ENCODE assay signal across 20 cellular contexts in the genomic region with DNA sequence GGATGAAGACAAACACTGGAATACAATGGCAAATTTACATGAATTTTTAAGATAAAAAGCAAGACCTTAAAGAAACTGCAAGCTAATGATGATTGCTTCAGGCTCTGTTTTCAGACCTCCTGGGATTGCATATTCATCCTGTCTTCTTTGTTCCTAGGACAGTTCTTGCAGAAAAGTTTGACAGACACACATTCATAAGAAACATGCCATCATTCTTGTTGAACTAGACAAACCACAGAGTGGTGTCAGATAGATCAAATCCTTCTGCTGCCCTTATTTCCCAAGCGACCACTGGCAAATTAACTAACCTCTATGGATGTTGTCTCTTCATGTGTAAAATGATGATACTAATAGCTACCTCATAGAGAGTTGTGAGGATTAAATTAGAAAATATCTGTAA.
"Had no signal": no experiment of that assay in that cellular context is flagged by ENCODE, and none has a peak within 500 bp of the region (broad histone marks: within the 10 kb centered on the region; RNA-seq: fewer than 3 reads in every experiment).

No MANE protein-coding gene starts in this region.

- H3K4me3 ChIP-seq: colonic mucosa, esophagus muscularis mucosa, lower lobe of right lung, ovary, psoas muscle, sigmoid colon, skin epidermis, stomach, thyroid gland, vagina had no signal

- ATAC-seq: left ventricle myocardium superior; lower lobe of right lung; naive thymus-derived CD8-positive, alpha-beta T cell; psoas muscle; right cardiac atrium had no signal

- DNase-seq: colonic mucosa; effector memory CD4-positive, alpha-beta T cell; left ventricle myocardium superior; lower lobe of right lung; nephron progenitor cell; occipital lobe; ovary; posterior cingulate gyrus; psoas muscle; right cardiac atrium; sigmoid colon; stimulated activated CD4-positive, alpha-beta T cell treated with anti-CD3 and anti-CD28 coated beads, Interleukin-15, amount 100 ng/mL, for 24 hours; stimulated activated CD4-positive, alpha-beta T cell treated with anti-CD3 and anti-CD28 coated beads, Interleukin-2, amount 100 ng/mL, for 48 hours; stimulated activated naive CD4-positive, alpha-beta T cell treated with Interleukin-2 at 50 U/mL for 16 hours; stomach; thyroid gland had no signal
